In the genomic region with DNA sequence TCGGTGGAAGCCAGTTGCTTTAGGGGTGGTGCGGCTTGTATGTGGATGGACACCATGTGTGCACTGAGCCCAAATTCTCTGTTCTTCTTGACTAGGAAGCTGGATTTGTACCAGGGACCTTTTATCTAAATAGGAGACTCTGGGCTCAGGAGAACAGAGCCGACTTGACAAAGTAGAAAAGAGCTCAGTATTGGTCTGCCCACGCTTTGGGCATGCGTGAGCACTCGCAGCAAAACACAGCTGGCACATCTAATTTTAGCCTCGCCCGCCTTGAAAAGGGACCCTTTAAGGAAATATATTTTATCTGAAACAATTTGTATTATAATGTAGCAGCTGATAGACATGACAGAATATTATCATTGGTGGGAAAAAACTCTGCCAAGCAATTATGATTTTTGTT, we compare ENCODE assay signal across 10 cellular contexts. TPM values are rescaled to one million over a fixed set of nuclear protein-coding genes. Genes with fewer than 3 reads are reported as not detected.
DNase-seq lines count a peak whose midpoint lies in the region; ATAC-seq and TF ChIP-seq lines count a peak whose summit lies in the region.
"Had no signal": no experiment of that assay in that cellular context is flagged by ENCODE, and none has a peak within 500 bp of the region (broad histone marks: within the 10 kb centered on the region; RNA-seq: fewer than 3 reads in every experiment).

No MANE protein-coding gene starts in this region.

- H3K4me1 Mint-ChIP-seq in neural progenitor cell = peaks cover 46% of the 10 kb centered on the region

- TF ChIP-seq CTCF in OCI-LY1 (IDR thresholded peaks at IDR 0.05; ENCODE audit: low read length) (no peak), fibroblast of pulmonary artery (IDR thresholded peaks at IDR 0.05; ENCODE audit: low read length, missing control alignments) (no peak), neural progenitor cell (IDR thresholded peaks at IDR 0.05) (no peak)

- no peak overlapping the region for H3K27ac Mint-ChIP-seq in neural progenitor cell

- H3K4me1 ChIP-seq in ACC112 (ENCODE audit: control insufficient read depth, insufficient read depth, low read length, unreplicated experiment) = peaks cover 19% of the 10 kb centered on the region
- peaks cover 50% of the 10 kb centered on the region for H3K4me1 ChIP-seq in OCI-LY1 (ENCODE audit: insufficient read depth, low read length, severe bottlenecking)
- H3K4me1 ChIP-seq in neural progenitor cell = peaks cover 18% of the 10 kb centered on the region

- no peak for ATAC-seq in GM18858 (IDR thresholded peaks at IDR 0.05; ENCODE audit: unreplicated experiment)
- ATAC-seq: K562 had no signal

- H3F3A ChIP-seq in OCI-LY1 (ENCODE audit: insufficient read depth, low read length) = no peaks in the 10 kb centered on the region
- H3F3A ChIP-seq in neural progenitor cell (ENCODE audit: low read depth) = peaks cover 22% of the 10 kb centered on the region

- peaks cover 2% of the 10 kb centered on the region for H3K27me3 Mint-ChIP-seq in neural progenitor cell (ENCODE audit: insufficient read depth, low read depth)

- H3K4me3 ChIP-seq in ACC112 (ENCODE audit: low read depth, low read length) (peak overlapping the region; percentile 92), OCI-LY1 (ENCODE audit: low read depth, low read length, poor library complexity, severe bottlenecking) (peak overlapping the region; percentile 81), fibroblast of pulmonary artery (replicated peaks; ENCODE audit: low read depth, low read length) (peak overlapping the region; percentile 84), neural progenitor cell (no peak overlapping the region)
- H3K4me3 ChIP-seq: body of pancreas, K562 had no signal

- no peaks in the 10 kb centered on the region for H3K36me3 Mint-ChIP-seq in neural progenitor cell

- peak overlapping the region; percentile 93 for H3K9ac ChIP-seq in OCI-LY1 (ENCODE audit: low read length)
- no peak overlapping the region for H3K9ac ChIP-seq in neural progenitor cell

- DNase-seq in fibroblast of pulmonary artery (ENCODE audit: low read depth) = peak; percentile 42
- DNase-seq in neural progenitor cell (ENCODE audit: low spot score) = no peak
- DNase-seq in stimulated activated CD4-positive, alpha-beta T cell treated with anti-CD3 and anti-CD28 coated beads, Interleukin-12 subunit alpha, Interleukin-12 subunit beta, amount 100 ng/mL, for 4 hours = no peak
- no peak for DNase-seq in NCI-H1417 treated with DMSO at 0.1 percent for 48 hours (lab: John Stamatoyannopoulos, UW)
- DNase-seq in NCI-H2029 treated with DMSO at 0.1 percent for 48 hours (lab: John Stamatoyannopoulos, UW) = no peak
- DNase-seq: body of pancreas had no signal

- H3K4me3 Mint-ChIP-seq in neural progenitor cell = peak overlapping the region; percentile 86

- H4K20me1 ChIP-seq in OCI-LY1 (ENCODE audit: insufficient read depth, low read length) (no peaks in the 10 kb centered on the region), neural progenitor cell (ENCODE audit: low read depth) (no peaks in the 10 kb centered on the region)

- H3K27ac ChIP-seq in ACC112 (ENCODE audit: low read depth, low read length) (peak overlapping the region; percentile 86; the same call in 1 of the 2 replicates), OCI-LY1 (ENCODE audit: low read depth, low read length, poor library complexity, severe bottlenecking) (peak overlapping the region; percentile 91), neural progenitor cell (no peak overlapping the region)

- H3K79me2 ChIP-seq in ACC112 (ENCODE audit: control insufficient read depth, insufficient read depth, low read length, unreplicated experiment) (peaks cover 45% of the 10 kb centered on the region), OCI-LY1 (ENCODE audit: insufficient read depth, low read length) (peaks cover 36% of the 10 kb centered on the region), neural progenitor cell (ENCODE audit: low read depth) (no peaks in the 10 kb centered on the region)

- no peaks in the 10 kb centered on the region for H3K36me3 ChIP-seq in ACC112 (ENCODE audit: insufficient read depth, low read length)
- H3K36me3 ChIP-seq in OCI-LY1 (ENCODE audit: insufficient read depth, low read length) = no peaks in the 10 kb centered on the region
- no peaks in the 10 kb centered on the region for H3K36me3 ChIP-seq in neural progenitor cell

- H2AFZ ChIP-seq in ACC112 (ENCODE audit: low read length, unreplicated experiment) = peak overlapping the region; percentile 66
- H2AFZ ChIP-seq in OCI-LY1 (ENCODE audit: low read length) = no peak overlapping the region
- no peak overlapping the region for H2AFZ ChIP-seq in neural progenitor cell (replicated peaks)

- H3K4me2 ChIP-seq in OCI-LY1 (ENCODE audit: low read length) = peak overlapping the region; percentile 98
- H3K4me2 ChIP-seq in neural progenitor cell = no peak overlapping the region

- H3K27me3 ChIP-seq in ACC112 (ENCODE audit: insufficient read depth, low read length) (no peaks in the 10 kb centered on the region), OCI-LY1 (ENCODE audit: insufficient read depth, low read length) (no peaks in the 10 kb centered on the region), neural progenitor cell (no peaks in the 10 kb centered on the region)
- H3K27me3 ChIP-seq: body of pancreas had no signal

- H3K9me3 ChIP-seq in OCI-LY1 (ENCODE audit: low read length) (no peaks in the 10 kb centered on the region), neural progenitor cell (ENCODE audit: low read depth) (no peaks in the 10 kb centered on the region)
- H3K9me3 ChIP-seq: body of pancreas had no signal

- no peaks in the 10 kb centered on the region for H3K9me3 Mint-ChIP-seq in neural progenitor cell

- H3K9me2 ChIP-seq in OCI-LY1 (ENCODE audit: low read depth, low read length) = no peaks in the 10 kb centered on the region

RNA-seq across cellular contexts. Expression of a gene that starts 1.0 kb away (rescaled TPM):
- 0.47 and 0.65 TPM in 2 replicates for total RNA-seq in neural progenitor cell (ENCODE audit: low replicate concordance)
